Comparison of ENCODE assay signal across 15 cellular contexts in genomic region chr20:46872315-46873211, GRCh38. TPM values are rescaled to one million over a fixed set of nuclear protein-coding genes. Genes with fewer than 3 reads are reported as not detected.
DNase-seq lines count a peak whose midpoint lies in the region; ATAC-seq and TF ChIP-seq lines count a peak whose summit lies in the region.
"Had no signal": no experiment of that assay in that cellular context is flagged by ENCODE, and none has a peak within 500 bp of the region (broad histone marks: within the 10 kb centered on the region; RNA-seq: fewer than 3 reads in every experiment).

No MANE protein-coding gene starts in this region.

- H4K20me1 ChIP-seq in GM23248 (ENCODE audit: insufficient read depth) (no peaks in the 10 kb centered on the region), hepatocyte (ENCODE audit: insufficient read depth, poor library complexity, severe bottlenecking) (no peaks in the 10 kb centered on the region)

- no peak for DNase-seq in AG09309 (ENCODE audit: low read depth)
- peak; percentile 21 for DNase-seq in GM23248
- DNase-seq in SW480 (ENCODE audit: low spot score) = peak; percentile 35
- no peak for DNase-seq in hepatocyte (ENCODE audit: low spot score)
- no peak for DNase-seq in SKM-1 (lab: John Stamatoyannopoulos, UW; ENCODE audit: unreplicated experiment)
- DNase-seq in dedifferentiated amniotic fluid mesenchymal stem cell (ENCODE audit: extremely low spot score) = no peak
- DNase-seq: activated CD4-positive, alpha-beta T cell treated with anti-CD3 and anti-CD28 coated beads, Interleukin-2, amount 50 U/mL, for 48 hours; DMS79; HCEC 1CT; islet precursor cell; NCI-H1417 treated with DMSO at 0.1 percent for 48 hours; ovary; upper lobe of left lung had no signal

- H3K9me3 ChIP-seq in GM23248 (ENCODE audit: low read depth) (peaks cover 4% of the 10 kb centered on the region), hepatocyte (ENCODE audit: low read depth) (no peaks in the 10 kb centered on the region)

- H3K27ac ChIP-seq in GM23248 = no peak overlapping the region
- no peak overlapping the region for H3K27ac ChIP-seq in hepatocyte
- H3K27ac ChIP-seq: ovary, upper lobe of left lung had no signal

- H3K4me1 ChIP-seq in GM23248 (ENCODE audit: insufficient read depth) = no peaks in the 10 kb centered on the region
- H3K4me1 ChIP-seq in hepatocyte (ENCODE audit: insufficient read depth) = no peaks in the 10 kb centered on the region
- H3K4me1 ChIP-seq: upper lobe of left lung had no signal

- H2AFZ ChIP-seq in GM23248 = peak overlapping the region; percentile 63
- no peak overlapping the region for H2AFZ ChIP-seq in hepatocyte

- H3K4me3 ChIP-seq in AG09309 (ENCODE audit: control insufficient read depth, low read depth, low read length) (peak overlapping the region; percentile 8; the same call in 1 of the 2 replicates), GM23248 (peak overlapping the region; percentile 17), hepatocyte (no peak overlapping the region)
- H3K4me3 ChIP-seq: ovary had no signal

- H3K36me3 ChIP-seq in GM23248 (ENCODE audit: low read depth) (no peaks in the 10 kb centered on the region), hepatocyte (replicated peaks; ENCODE audit: insufficient read depth, low read depth) (no peaks in the 10 kb centered on the region)
- H3K36me3 ChIP-seq: ovary, upper lobe of left lung had no signal

- no peak overlapping the region for H3K4me2 ChIP-seq in GM23248 (ENCODE audit: unreplicated experiment)
- H3K4me2 ChIP-seq in hepatocyte = peak overlapping the region; percentile 14

- TF ChIP-seq CTCF in AG09309 (IDR thresholded peaks at IDR 0.05; ENCODE audit: control insufficient read depth, insufficient read depth, low read depth, low read length, missing control alignments) = no peak
- no peak for TF ChIP-seq CTCF in hepatocyte (IDR thresholded peaks at IDR 0.05; ENCODE audit: poor library complexity)

- ATAC-seq in HG03342 (IDR thresholded peaks at IDR 0.05; ENCODE audit: unreplicated experiment) (no peak), HG03139 (IDR thresholded peaks at IDR 0.05; ENCODE audit: unreplicated experiment) (no peak)

- H3K9me2 ChIP-seq in GM23248 (ENCODE audit: insufficient read depth) (no peaks in the 10 kb centered on the region), hepatocyte (replicated peaks; ENCODE audit: insufficient read depth) (no peaks in the 10 kb centered on the region)

- no peaks in the 10 kb centered on the region for H3F3A ChIP-seq in GM23248 (ENCODE audit: insufficient read depth)

- 49 to 50% methylated on average over 13 of the region's 13 CpGs for WGBS in GM23248 (ENCODE audit: low coverage in 1 of 2, low lambda C conversion rate in 2 of 2, missing lambda C conversion rate in 2 of 2), 2 experiments
- 63% methylated on average over 13 of the region's 13 CpGs for WGBS in hepatocyte (ENCODE audit: low lambda C conversion rate, missing lambda C conversion rate)

- no peak overlapping the region for H3K9ac ChIP-seq in GM23248

- no peaks in the 10 kb centered on the region for H3K79me2 ChIP-seq in GM23248 (ENCODE audit: insufficient read depth)
- H3K79me2 ChIP-seq in hepatocyte = no peaks in the 10 kb centered on the region

- H3K27me3 ChIP-seq in GM23248 (replicated peaks; ENCODE audit: insufficient read depth) (0 out of 2 replicates have a peak, but pooled peaks cover 16% of the 10 kb centered on the region), hepatocyte (no peaks in the 10 kb centered on the region)
- H3K27me3 ChIP-seq: ovary, upper lobe of left lung had no signal

- in situ Hi-C loops in GM23248 (cut with MboI) = no loop called here

RNA-seq across cellular contexts. Expression of gene EYA2, which starts 22.1 kb away (rescaled TPM):
- 0.38 TPM in 1 of 2 replicates, not detected in the other for total RNA-seq in GM23248 (2014; rRNA removed; shearing (Covaris generic))
- polyA plus RNA-seq in GM23248 (2016; fragmentation: Nextera tagmentation; extraction: Ambion mirVana) (0.14 and 0.18 TPM in 2 replicates), hepatocyte (1.4 and 2.0 TPM in 2 replicates)
- 1.4 and 1.8 TPM in 2 replicates for total RNA-seq in hepatocyte

Comparison
In these comparisons a context has a peak if more than half of its experiments do, and no peak if none do; other contexts are left out.
1. DNase-seq: peak in GM23248 (single experiment) and SW480 (single experiment); none in AG09309 (single experiment), hepatocyte (single experiment), SKM-1 (single experiment) and dedifferentiated amniotic fluid mesenchymal stem cell (single experiment).